ENCODE assay signal across 19 cellular contexts in genomic region chr20:41242352-41242751, GRCh38.
DNase-seq lines count a peak whose midpoint lies in the region; ATAC-seq and TF ChIP-seq lines count a peak whose summit lies in the region.
"Had no signal": no experiment of that assay in that cellular context is flagged by ENCODE, and none has a peak within 500 bp of the region (broad histone marks: within the 10 kb centered on the region; RNA-seq: fewer than 3 reads in every experiment).

No MANE protein-coding gene starts in this region.

- peaks cover under 1 to 11% (median 5%) of the 10 kb centered on the region in 4 donors for H3K4me1 ChIP-seq in liver (ENCODE audit: control insufficient read depth in 4 of 4, insufficient read depth in 4 of 4, low read length in 3 of 4)

- H3K4me3 Mint-ChIP-seq in activated T-cell treated with anti-CD3 and anti-CD28 coated beads, Interleukin-2, amount 50 U/mL, for 72 hours, result no peak overlapping the region
- H3K4me3 Mint-ChIP-seq in activated naive CD8-positive, alpha-beta T cell treated with anti-CD3 and anti-CD28 coated beads, Interleukin-2, amount 50 U/mL, for 24 hours, result no peak overlapping the region
- H3K4me3 Mint-ChIP-seq: H9 had no signal

- no peaks in the 10 kb centered on the region for H3K27me3 ChIP-seq in liver (ENCODE audit: control insufficient read depth in 4 of 4, insufficient read depth in 4 of 4, low read length in 3 of 4)
- H3K27me3 ChIP-seq: Peyer's patch had no signal

- peak overlapping the region; percentile 2 for H3K27ac Mint-ChIP-seq in activated T-cell treated with anti-CD3 and anti-CD28 coated beads, Interleukin-2, amount 50 U/mL, for 72 hours
- H3K27ac Mint-ChIP-seq in activated naive CD8-positive, alpha-beta T cell treated with anti-CD3 and anti-CD28 coated beads, Interleukin-2, amount 50 U/mL, for 24 hours, result peak overlapping the region; percentile 52
- H3K27ac Mint-ChIP-seq: H9 had no signal

- no peak for TF ChIP-seq RAD21 in liver (IDR thresholded peaks at IDR 0.05)

- no peaks in the 10 kb centered on the region for H3K9me3 ChIP-seq in liver (ENCODE audit: control insufficient read depth in 4 of 4, low read length in 3 of 4)
- H3K9me3 ChIP-seq: Caco-2, Peyer's patch had no signal

- ATAC-seq in activated T-cell treated with anti-CD3 and anti-CD28 coated beads, Interleukin-2, amount 50 U/mL, for 72 hours (replicated peaks in 1 of 2), result no peak
- ATAC-seq in activated naive CD8-positive, alpha-beta T cell treated with anti-CD3 and anti-CD28 coated beads, Interleukin-2, amount 50 U/mL, for 24 hours, result no peak
- no peak for ATAC-seq in HG03439 (IDR thresholded peaks at IDR 0.05; ENCODE audit: unreplicated experiment)

- peaks cover 0 to 2% (median 2%) of the 10 kb centered on the region in 4 donors for H3K36me3 ChIP-seq in liver (ENCODE audit: control insufficient read depth in 4 of 4, insufficient read depth in 3 of 4, low read depth in 1 of 4, low read length in 3 of 4)
- H3K36me3 ChIP-seq: Peyer's patch had no signal

- H3K4me3 ChIP-seq in liver (ENCODE audit: low read depth in 1 of 3, low read length in 3 of 3), result no peak overlapping the region
- H3K4me3 ChIP-seq: Peyer's patch had no signal

- H3K9ac ChIP-seq in liver (ENCODE audit: low read depth in 1 of 2, low read length in 2 of 2), result no peak overlapping the region

- H3K27me3 Mint-ChIP-seq in activated T-cell treated with anti-CD3 and anti-CD28 coated beads, Interleukin-2, amount 50 U/mL, for 72 hours (ENCODE audit: low read depth), result no peaks in the 10 kb centered on the region
- no peaks in the 10 kb centered on the region for H3K27me3 Mint-ChIP-seq in activated naive CD8-positive, alpha-beta T cell treated with anti-CD3 and anti-CD28 coated beads, Interleukin-2, amount 50 U/mL, for 24 hours

- H3K9me3 Mint-ChIP-seq in activated T-cell treated with anti-CD3 and anti-CD28 coated beads, Interleukin-2, amount 50 U/mL, for 72 hours, result no peaks in the 10 kb centered on the region
- no peaks in the 10 kb centered on the region for H3K9me3 Mint-ChIP-seq in activated naive CD8-positive, alpha-beta T cell treated with anti-CD3 and anti-CD28 coated beads, Interleukin-2, amount 50 U/mL, for 24 hours
- H3K9me3 Mint-ChIP-seq: H9 had no signal

- TF ChIP-seq CTCF in liver (IDR thresholded peaks at IDR 0.05; ENCODE audit: low read depth, low read length, missing input control), result no peak

- DNase-seq in activated T-cell treated with anti-CD3 and anti-CD28 coated beads, Interleukin-2, amount 50 U/mL, for 72 hours, result no peak
- DNase-seq in activated T-cell treated with anti-CD3 and anti-CD28 coated beads, Interleukin-2, amount 50 U/mL, for 1 hour, result no peak
- no peak for DNase-seq in activated naive CD8-positive, alpha-beta T cell treated with anti-CD3 and anti-CD28 coated beads, Interleukin-2, amount 50 U/mL, for 24 hours
- DNase-seq in putamen (ENCODE audit: low spot score) (no peak), NCI-H345 treated with DMSO at 0.1 percent for 48 hours (lab: John Stamatoyannopoulos, UW; ENCODE audit: unreplicated experiment) (no peak), CD1c-positive myeloid dendritic cell (ENCODE audit: extremely low spot score) (no peak)
- DNase-seq: 8988T, H9, KBM-7, NCI-H1092 treated with DMSO at 0.1 percent for 48 hours, NCI-H1694 treated with DMSO at 0.1 percent for 48 hours, NCI-H446 treated with DMSO at 0.1 percent for 48 hours, NCI-H82, Peyer's patch, Right ventricle myocardium superior had no signal

- peaks cover 10% of the 10 kb centered on the region for H3K4me1 Mint-ChIP-seq in activated T-cell treated with anti-CD3 and anti-CD28 coated beads, Interleukin-2, amount 50 U/mL, for 72 hours (ENCODE audit: low read depth)
- peaks cover 21% of the 10 kb centered on the region for H3K4me1 Mint-ChIP-seq in activated naive CD8-positive, alpha-beta T cell treated with anti-CD3 and anti-CD28 coated beads, Interleukin-2, amount 50 U/mL, for 24 hours

- H3K36me3 Mint-ChIP-seq in activated T-cell treated with anti-CD3 and anti-CD28 coated beads, Interleukin-2, amount 50 U/mL, for 72 hours (ENCODE audit: insufficient read depth in 2 of 2), result peaks cover 0 to 3% of the 10 kb centered on the region in 2 donors
- peaks cover 5% of the 10 kb centered on the region for H3K36me3 Mint-ChIP-seq in activated naive CD8-positive, alpha-beta T cell treated with anti-CD3 and anti-CD28 coated beads, Interleukin-2, amount 50 U/mL, for 24 hours (ENCODE audit: low read depth)

- no peak overlapping the region for H3K27ac ChIP-seq in liver (ENCODE audit: low read depth in 1 of 2, low read length in 2 of 2)
- H3K27ac ChIP-seq: C4-2B, Peyer's patch had no signal

- 33% methylated on average over 1 of the region's 1 CpG for WGBS in liver

TF ChIP-seq in liver, 16 proteins besides CTCF, POLR2A, EP300 and RAD21:
- TF ChIP-seq JUND (IDR thresholded peaks at IDR 0.05), result no peak
- no peak for TF ChIP-seq TAF1 (conservative IDR thresholded peaks at IDR 0.05)
- no peak for TF ChIP-seq HNF4G (IDR thresholded peaks at IDR 0.05)
- TF ChIP-seq YY1 (IDR thresholded peaks at IDR 0.05), result no peak
- peak in 1 of 2 donors; percentile 23 for TF ChIP-seq EGR1 (IDR thresholded peaks at IDR 0.05; ENCODE audit: low read depth in 2 of 2)
- TF ChIP-seq FOXA2 (IDR thresholded peaks at IDR 0.05), result no peak
- no peak for TF ChIP-seq GABPA (IDR thresholded peaks at IDR 0.05 in 1 of 2, conservative IDR thresholded peaks at IDR 0.05 in 1 of 2)
- TF ChIP-seq SP1 (IDR thresholded peaks at IDR 0.05), result peak; percentile 42
- no peak for TF ChIP-seq FOXA1 (IDR thresholded peaks at IDR 0.05)
- TF ChIP-seq, protein P1, sequence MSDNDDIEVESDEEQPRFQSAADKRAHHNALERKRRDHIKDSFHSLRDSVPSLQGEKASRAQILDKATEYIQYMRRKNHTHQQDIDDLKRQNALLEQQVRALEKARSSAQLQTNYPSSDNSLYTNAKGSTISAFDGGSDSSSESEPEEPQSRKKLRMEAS (IDR thresholded peaks at IDR 0.05), result no peak
- no peak for TF ChIP-seq ZBTB33 (IDR thresholded peaks at IDR 0.05)
- TF ChIP-seq, protein P2, sequence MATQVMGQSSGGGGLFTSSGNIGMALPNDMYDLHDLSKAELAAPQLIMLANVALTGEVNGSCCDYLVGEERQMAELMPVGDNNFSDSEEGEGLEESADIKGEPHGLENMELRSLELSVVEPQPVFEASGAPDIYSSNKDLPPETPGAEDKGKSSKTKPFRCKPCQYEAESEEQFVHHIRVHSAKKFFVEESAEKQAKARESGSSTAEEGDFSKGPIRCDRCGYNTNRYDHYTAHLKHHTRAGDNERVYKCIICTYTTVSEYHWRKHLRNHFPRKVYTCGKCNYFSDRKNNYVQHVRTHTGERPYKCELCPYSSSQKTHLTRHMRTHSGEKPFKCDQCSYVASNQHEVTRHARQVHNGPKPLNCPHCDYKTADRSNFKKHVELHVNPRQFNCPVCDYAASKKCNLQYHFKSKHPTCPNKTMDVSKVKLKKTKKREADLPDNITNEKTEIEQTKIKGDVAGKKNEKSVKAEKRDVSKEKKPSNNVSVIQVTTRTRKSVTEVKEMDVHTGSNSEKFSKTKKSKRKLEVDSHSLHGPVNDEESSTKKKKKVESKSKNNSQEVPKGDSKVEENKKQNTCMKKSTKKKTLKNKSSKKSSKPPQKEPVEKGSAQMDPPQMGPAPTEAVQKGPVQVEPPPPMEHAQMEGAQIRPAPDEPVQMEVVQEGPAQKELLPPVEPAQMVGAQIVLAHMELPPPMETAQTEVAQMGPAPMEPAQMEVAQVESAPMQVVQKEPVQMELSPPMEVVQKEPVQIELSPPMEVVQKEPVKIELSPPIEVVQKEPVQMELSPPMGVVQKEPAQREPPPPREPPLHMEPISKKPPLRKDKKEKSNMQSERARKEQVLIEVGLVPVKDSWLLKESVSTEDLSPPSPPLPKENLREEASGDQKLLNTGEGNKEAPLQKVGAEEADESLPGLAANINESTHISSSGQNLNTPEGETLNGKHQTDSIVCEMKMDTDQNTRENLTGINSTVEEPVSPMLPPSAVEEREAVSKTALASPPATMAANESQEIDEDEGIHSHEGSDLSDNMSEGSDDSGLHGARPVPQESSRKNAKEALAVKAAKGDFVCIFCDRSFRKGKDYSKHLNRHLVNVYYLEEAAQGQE (IDR thresholded peaks at IDR 0.05), result no peak
- TF ChIP-seq RXRA (IDR thresholded peaks at IDR 0.05), result peak; percentile 36 to 44
- TF ChIP-seq, protein P3, sequence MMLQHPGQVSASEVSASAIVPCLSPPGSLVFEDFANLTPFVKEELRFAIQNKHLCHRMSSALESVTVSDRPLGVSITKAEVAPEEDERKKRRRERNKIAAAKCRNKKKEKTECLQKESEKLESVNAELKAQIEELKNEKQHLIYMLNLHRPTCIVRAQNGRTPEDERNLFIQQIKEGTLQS (IDR thresholded peaks at IDR 0.05), result no peak
- peak; percentile 38 for TF ChIP-seq NR2F2 (IDR thresholded peaks at IDR 0.05)
- TF ChIP-seq HNF4A (conservative IDR thresholded peaks at IDR 0.05), result peak; percentile 59 to 61
